In the genomic region with DNA sequence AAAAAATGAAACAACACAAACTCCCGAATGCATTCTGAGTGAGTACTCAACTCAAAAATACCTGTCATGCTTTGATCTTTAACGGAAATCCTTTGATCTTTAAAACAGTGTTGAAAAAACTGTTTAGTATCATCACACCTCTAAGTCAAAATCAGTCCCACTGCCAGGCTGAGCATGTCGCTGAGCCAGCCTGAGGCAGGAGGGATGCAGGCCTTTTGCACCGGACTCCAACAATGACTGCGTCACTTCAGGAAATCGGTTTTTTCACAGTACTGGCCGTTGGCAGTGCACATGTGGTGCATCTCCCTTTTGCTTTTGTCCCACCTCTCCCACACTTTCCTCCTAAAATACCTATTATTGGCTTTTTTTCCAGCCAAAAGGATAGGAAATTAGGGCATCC, we compare ENCODE assay signal across 14 cellular contexts.
A peak's percentile ranks its signal among the peaks of the same experiment; 100 is the strongest.
DNase-seq lines count a peak whose midpoint lies in the region; ATAC-seq and TF ChIP-seq lines count a peak whose summit lies in the region.
"Had no signal": no experiment of that assay in that cellular context is flagged by ENCODE, and none has a peak within 500 bp of the region (broad histone marks: within the 10 kb centered on the region; RNA-seq: fewer than 3 reads in every experiment).

No MANE protein-coding gene starts in this region.

- in situ Hi-C loops in brain microvascular endothelial cell (cut with HindIII; ENCODE audit: low pct_ligation_motif_present, low sequenced_read_pairs) = no loop called here

- 28 to 39% (median 34%) methylated on average over 7 of the region's 7 CpGs for WGBS in psoas muscle, 3 donors

- no peaks in the 10 kb centered on the region for H3K27me3 ChIP-seq in psoas muscle (ENCODE audit: insufficient read depth in 3 of 3, low read length in 2 of 3)
- no peaks in the 10 kb centered on the region for H3K27me3 ChIP-seq in brain microvascular endothelial cell (replicated peaks)

- H3K4me3 Mint-ChIP-seq in activated naive CD4-positive, alpha-beta T cell treated with anti-CD3 and anti-CD28 coated beads, Interleukin-2, amount 10 ng/mL, durations not matched to agents 7 days and 5 days = peak overlapping the region; percentile 7
- H3K4me3 Mint-ChIP-seq in T-cell = peak overlapping the region; percentile 36 to 66 (median 61)
- H3K4me3 Mint-ChIP-seq: naive B cell had no signal

- DNase-seq in activated naive CD4-positive, alpha-beta T cell treated with anti-CD3 and anti-CD28 coated beads, Interleukin-2, amount 10 ng/mL, durations not matched to agents 7 days and 5 days = peak; percentile 51
- no peak for DNase-seq in activated naive CD4-positive, alpha-beta T cell treated with anti-CD3 and anti-CD28 coated beads, Interleukin-2, amount 50 U/mL, for 16 hours
- DNase-seq in T-cell (peak in 15 of 34 experiments; percentile 7 to 36 (median 23)), psoas muscle (no peak), NK-92 (lab: John Stamatoyannopoulos, UW; ENCODE audit: unreplicated experiment) (no peak), brain microvascular endothelial cell (no peak), amniotic stem cell (lab: John Stamatoyannopoulos, UW) (no peak)
- peak; percentile 45 for DNase-seq in central memory CD4-positive, alpha-beta T cell
- DNase-seq: HCEC 1CT, naive B cell, NCI-H2081 treated with DMSO at 0.1 percent for 48 hours had no signal

- intact Hi-C loops in psoas muscle (cut with DNase I) = loop anchor here in 1 of 2 donors (5.0 to 10.0 kb wide), 4 partner anchors 49 to 399 kb away; a partner anchor contains a TSS

- TF ChIP-seq CTCF in psoas muscle (IDR thresholded peaks at IDR 0.05) (no peak), brain microvascular endothelial cell (IDR thresholded peaks at IDR 0.05; ENCODE audit: low read depth, low read length, missing control alignments) (no peak)

- peaks cover 9% of the 10 kb centered on the region for H3K4me1 ChIP-seq in psoas muscle
- H3K4me1 ChIP-seq: gastroesophageal sphincter, suprapubic skin had no signal

- H3K9me3 Mint-ChIP-seq in activated naive CD4-positive, alpha-beta T cell treated with anti-CD3 and anti-CD28 coated beads, Interleukin-2, amount 10 ng/mL, durations not matched to agents 7 days and 5 days = peaks cover 2% of the 10 kb centered on the region
- H3K9me3 Mint-ChIP-seq in T-cell = no peaks in the 10 kb centered on the region

- peaks cover 3% of the 10 kb centered on the region for H3K36me3 Mint-ChIP-seq in activated naive CD4-positive, alpha-beta T cell treated with anti-CD3 and anti-CD28 coated beads, Interleukin-2, amount 10 ng/mL, durations not matched to agents 7 days and 5 days
- H3K36me3 Mint-ChIP-seq in T-cell = no peaks in the 10 kb centered on the region
- H3K36me3 Mint-ChIP-seq: naive B cell had no signal

- peak; percentile 43 to 69 (median 60) for ATAC-seq in T-cell (replicated peaks in 1 of 4)
- ATAC-seq in psoas muscle = peak in 3 of 4 donors; percentile 21 to 37 (median 22)
- ATAC-seq: gastroesophageal sphincter, HepG2 had no signal

- peaks cover 66% of the 10 kb centered on the region for H3K4me1 Mint-ChIP-seq in activated naive CD4-positive, alpha-beta T cell treated with anti-CD3 and anti-CD28 coated beads, Interleukin-2, amount 10 ng/mL, durations not matched to agents 7 days and 5 days
- peaks cover 74 to 80% (median 74%) of the 10 kb centered on the region in 3 donors for H3K4me1 Mint-ChIP-seq in T-cell

- POLR2A ChIA-PET in T-cell (lab: Charles Lee) = no interaction called here

- peak overlapping the region; percentile 75 for H3K27ac ChIP-seq in psoas muscle
- no peak overlapping the region for H3K27ac ChIP-seq in brain microvascular endothelial cell
- H3K27ac ChIP-seq: gastroesophageal sphincter, suprapubic skin had no signal

- CTCF ChIA-PET in activated naive CD4-positive, alpha-beta T cell treated with anti-CD3 and anti-CD28 coated beads, Interleukin-2, amount 10 ng/mL, durations not matched to agents 7 days and 5 days (lab: Charles Lee) = interaction anchor here (1.2 kb wide), 1 partner anchor 97 kb away, joined by 4 read pairs; no protein-coding TSS in a partner anchor
- CTCF ChIA-PET in T-cell (lab: Charles Lee) = interaction anchor here in 1 of 2 donors (0.5 kb wide), 1 partner anchor 89 kb away, joined by 3 read pairs; no protein-coding TSS in a partner anchor

- H3K4me3 ChIP-seq in psoas muscle (no peak overlapping the region), brain microvascular endothelial cell (ENCODE audit: low read depth, low read length) (no peak overlapping the region)
- H3K4me3 ChIP-seq: gastroesophageal sphincter, suprapubic skin had no signal

- no peaks in the 10 kb centered on the region for H3K36me3 ChIP-seq in psoas muscle (ENCODE audit: insufficient read depth in 1 of 2, low read depth in 1 of 2)
- H3K36me3 ChIP-seq in brain microvascular endothelial cell (replicated peaks) = no peaks in the 10 kb centered on the region
- H3K36me3 ChIP-seq: gastroesophageal sphincter, suprapubic skin had no signal

- H3K27ac Mint-ChIP-seq in activated naive CD4-positive, alpha-beta T cell treated with anti-CD3 and anti-CD28 coated beads, Interleukin-2, amount 10 ng/mL, durations not matched to agents 7 days and 5 days = peak overlapping the region; percentile 86
- peak overlapping the region; percentile 86 to 89 for H3K27ac Mint-ChIP-seq in T-cell
- H3K27ac Mint-ChIP-seq: naive B cell had no signal

- H3K27me3 Mint-ChIP-seq in activated naive CD4-positive, alpha-beta T cell treated with anti-CD3 and anti-CD28 coated beads, Interleukin-2, amount 10 ng/mL, durations not matched to agents 7 days and 5 days = peaks cover 8% of the 10 kb centered on the region
- H3K27me3 Mint-ChIP-seq in T-cell = peaks cover 0 to 1% of the 10 kb centered on the region in 2 donors

- no peaks in the 10 kb centered on the region for H3K9me3 ChIP-seq in psoas muscle
- H3K9me3 ChIP-seq: gastroesophageal sphincter, suprapubic skin had no signal

Comparison
In these comparisons a context has a peak if more than half of its experiments do, and no peak if none do; other contexts are left out.
1. DNase-seq: peak in activated naive CD4-positive, alpha-beta T cell treated with anti-CD3 and anti-CD28 coated beads, Interleukin-2, amount 10 ng/mL, durations not matched to agents 7 days and 5 days (single experiment) and central memory CD4-positive, alpha-beta T cell (single experiment); none in activated naive CD4-positive, alpha-beta T cell treated with anti-CD3 and anti-CD28 coated beads, Interleukin-2, amount 50 U/mL, for 16 hours (single experiment), psoas muscle (0 of 2), NK-92 (single experiment), brain microvascular endothelial cell (single experiment) and amniotic stem cell (single experiment).